25 cellular contexts compared by ENCODE assay signal in the genomic region with DNA sequence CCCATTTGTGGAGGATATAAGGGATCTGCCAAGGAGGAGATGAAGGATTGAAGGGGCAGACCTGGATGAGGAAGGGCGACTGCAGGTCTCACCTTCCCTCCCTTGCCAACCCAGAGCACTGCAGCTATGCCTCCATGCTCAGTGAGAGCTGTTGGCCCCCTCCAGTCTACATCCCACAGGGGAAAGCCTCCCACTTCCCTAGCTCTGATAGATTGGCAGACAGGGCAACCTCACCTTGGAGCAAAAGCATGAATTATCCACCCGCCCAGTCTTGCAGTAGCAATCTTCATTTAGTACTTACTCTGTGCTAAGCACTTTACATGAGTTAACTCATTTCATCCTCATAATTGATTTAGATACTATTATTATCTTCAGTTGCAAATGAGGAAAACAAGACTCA.
"Had no signal": no experiment of that assay in that cellular context is flagged by ENCODE, and none has a peak within 500 bp of the region (broad histone marks: within the 10 kb centered on the region; RNA-seq: fewer than 3 reads in every experiment).

No MANE protein-coding gene starts in this region.

- FAIRE-seq: islet of Langerhans, kidney, pancreas, urothelium cell line had no signal

- H3K36me3 Mint-ChIP-seq: mesothelial cell of epicardium; naive B cell; natural killer cell treated with Interleukin-12 subunit alpha and Interleukin-12 subunit beta and Interleukin-15 and Interleukin-18, amount 100 ng/mL, for 72 hours; stimulated activated memory B cell treated with anti-CD40 and anti-IgM and Interleukin-4, amounts not matched to agents 10 μg/mL and 1 μg/mL and 100 μg/mL, for 72 hours had no signal

- H3K4me3 ChIP-seq: heart left ventricle, left lung, lower lobe of right lung, pancreas, psoas muscle, right atrium auricular region, right lobe of liver, tibial nerve, upper lobe of right lung had no signal

- H3K27ac Mint-ChIP-seq: immature natural killer cell; mesothelial cell of epicardium; stimulated activated naive CD8-positive, alpha-beta T cell treated with anti-CD3 and anti-CD28 coated beads, Interleukin-15, amount 100 ng/mL, for 72 hours had no signal

- H3K4me3 Mint-ChIP-seq: immature natural killer cell; mesothelial cell of epicardium; naive B cell; natural killer cell treated with Interleukin-12 subunit alpha and Interleukin-12 subunit beta and Interleukin-15 and Interleukin-18, amount 100 ng/mL, for 72 hours; stimulated activated memory B cell treated with anti-CD40 and anti-IgM and Interleukin-4, amounts not matched to agents 10 μg/mL and 1 μg/mL and 100 μg/mL, for 72 hours; stimulated activated naive CD8-positive, alpha-beta T cell treated with anti-CD3 and anti-CD28 coated beads, Interleukin-15, amount 100 ng/mL, for 72 hours had no signal

- H3K27ac ChIP-seq: pancreas, psoas muscle, right atrium auricular region, right lobe of liver, tibial nerve, upper lobe of right lung had no signal

- H3K27me3 ChIP-seq: heart left ventricle, left lung, pancreas, right atrium auricular region, right lobe of liver, tibial nerve, upper lobe of right lung had no signal

- ATAC-seq: left colon; natural killer cell treated with Interleukin-12 subunit alpha and Interleukin-12 subunit beta and Interleukin-15 and Interleukin-18, amount 100 ng/mL, for 72 hours; stimulated activated memory B cell treated with anti-CD40 and anti-IgM and Interleukin-4, amounts not matched to agents 10 μg/mL and 1 μg/mL and 100 μg/mL, for 72 hours; stimulated activated naive CD8-positive, alpha-beta T cell treated with anti-CD3 and anti-CD28 coated beads, Interleukin-15, amount 100 ng/mL, for 72 hours had no signal

- H3K36me3 ChIP-seq: heart left ventricle, left lung, lower lobe of right lung, pancreas, right atrium auricular region, right lobe of liver, tibial nerve, upper lobe of right lung had no signal

- H3K4me1 ChIP-seq: pancreas, psoas muscle, right lobe of liver, tibial nerve had no signal

- H3K9me3 Mint-ChIP-seq: immature natural killer cell; naive B cell; natural killer cell treated with Interleukin-12 subunit alpha and Interleukin-12 subunit beta and Interleukin-15 and Interleukin-18, amount 100 ng/mL, for 72 hours; stimulated activated memory B cell treated with anti-CD40 and anti-IgM and Interleukin-4, amounts not matched to agents 10 μg/mL and 1 μg/mL and 100 μg/mL, for 72 hours; stimulated activated naive CD8-positive, alpha-beta T cell treated with anti-CD3 and anti-CD28 coated beads, Interleukin-15, amount 100 ng/mL, for 72 hours had no signal

- DNase-seq: heart left ventricle; hypothalamus; immature natural killer cell; kidney; left colon; left lung; lower lobe of right lung; mammary epithelial cell; mesendoderm; naive B cell; pancreas; psoas muscle; right lobe of liver; stimulated activated CD4-positive, alpha-beta T cell treated with anti-CD3 and anti-CD28 coated beads, Interleukin-4, amount 100 ng/mL, for 24 hours; stimulated activated naive CD4-positive, alpha-beta T cell treated with Interleukin-2 at 50 U/mL for 16 hours; stimulated activated naive CD8-positive, alpha-beta T cell treated with anti-CD3 and anti-CD28 coated beads, Interleukin-15, amount 100 ng/mL, for 72 hours; substantia nigra; upper lobe of right lung had no signal

- H3K9me3 ChIP-seq: heart left ventricle, left lung, lower lobe of right lung, pancreas, psoas muscle, right atrium auricular region, right lobe of liver, tibial nerve, upper lobe of right lung had no signal
